22 cellular contexts compared by ENCODE assay signal in genomic region chr6:1780468-1780867, GRCh38.
"Had no signal": no experiment of that assay in that cellular context is flagged by ENCODE, and none has a peak within 500 bp of the region (broad histone marks: within the 10 kb centered on the region; RNA-seq: fewer than 3 reads in every experiment).

No MANE protein-coding gene starts in this region.

- H3K4me3 ChIP-seq: MG63 had no signal

- H3K27ac ChIP-seq: RWPE1 had no signal

- H3K4me3 Mint-ChIP-seq: IgD-negative memory B cell had no signal

- H3K9me3 ChIP-seq: MG63, SK-N-SH had no signal

- H3K27me3 Mint-ChIP-seq: IgD-negative memory B cell had no signal

- H3K4me1 Mint-ChIP-seq: IgD-negative memory B cell had no signal

- H3K27me3 ChIP-seq: MG63 had no signal

- ATAC-seq: Panc1, PC-3 had no signal

- H3K9ac ChIP-seq: SK-N-SH had no signal

- H3K9me3 Mint-ChIP-seq: IgD-negative memory B cell had no signal

- H3K36me3 ChIP-seq: MG63 had no signal

- DNase-seq: KBM-7, MG63, NCI-H1092, NCI-H1105 treated with DMSO at 0.1 percent for 48 hours, NCI-H1417 treated with DMSO at 0.1 percent for 48 hours, NCI-H146, NCI-H1694 treated with DMSO at 0.1 percent for 48 hours, NCI-H1930, NCI-H2081, NCI-H2107, NCI-H2227 treated with DMSO at 0.1 percent for 48 hours, NCI-H446, NCI-H510A, NCI-H524 treated with DMSO at 0.1 percent for 48 hours, NCI-H69, NCI-H774, PC-3, SHP77, SK-N-SH had no signal

- H3K4me2 ChIP-seq: SK-N-SH had no signal
